Comparison of ENCODE assay signal across 1 cellular context in the genomic region with DNA sequence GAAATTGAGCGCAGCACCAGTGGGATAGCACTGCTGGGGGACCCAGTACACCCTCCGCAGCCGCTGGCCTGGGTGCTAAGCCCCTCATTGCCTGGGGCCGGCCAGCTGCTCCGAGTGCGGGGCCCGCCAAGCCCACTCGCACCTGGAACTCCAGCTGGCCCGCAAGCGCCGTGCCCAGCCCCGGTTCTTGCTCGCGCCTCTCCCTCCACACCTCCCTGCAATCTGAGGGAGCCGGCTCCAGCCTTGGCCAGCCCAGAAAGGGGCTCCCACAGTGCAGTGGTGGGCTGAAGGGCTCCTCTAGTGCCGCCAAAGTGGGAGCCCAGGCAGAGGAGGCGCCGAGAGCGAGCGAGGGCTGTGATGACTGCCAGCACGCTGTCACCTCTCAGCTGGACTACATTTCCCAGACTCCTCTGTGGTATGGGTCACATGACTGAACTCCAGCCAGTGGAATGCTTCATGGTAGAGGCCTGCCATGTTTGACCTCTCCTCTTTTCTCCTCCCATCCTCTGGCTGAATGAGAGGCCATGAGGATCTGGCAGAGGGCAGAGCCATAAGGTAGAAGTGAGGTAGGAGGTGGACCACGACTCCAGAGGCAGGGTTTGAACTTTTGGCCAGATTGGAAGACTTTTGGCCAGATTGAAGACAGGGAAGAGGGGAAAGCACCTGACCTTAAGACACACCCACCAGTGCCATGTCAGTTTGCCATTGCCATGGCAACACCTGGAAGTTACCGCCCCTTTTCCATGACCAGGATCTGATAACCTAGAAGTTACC.
TF ChIP-seq lines count a peak whose summit lies in the region.

No MANE protein-coding gene starts in this region.

TF ChIP-seq in IMR-90, 13 proteins besides CTCF, POLR2A, EP300 and RAD21 (continued from another document):
- TF ChIP-seq, protein P1, sequence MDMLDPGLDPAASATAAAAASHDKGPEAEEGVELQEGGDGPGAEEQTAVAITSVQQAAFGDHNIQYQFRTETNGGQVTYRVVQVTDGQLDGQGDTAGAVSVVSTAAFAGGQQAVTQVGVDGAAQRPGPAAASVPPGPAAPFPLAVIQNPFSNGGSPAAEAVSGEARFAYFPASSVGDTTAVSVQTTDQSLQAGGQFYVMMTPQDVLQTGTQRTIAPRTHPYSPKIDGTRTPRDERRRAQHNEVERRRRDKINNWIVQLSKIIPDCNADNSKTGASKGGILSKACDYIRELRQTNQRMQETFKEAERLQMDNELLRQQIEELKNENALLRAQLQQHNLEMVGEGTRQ (IDR thresholded peaks at IDR 0.05; ENCODE audit: low read depth, low read length) = peak; percentile 90
